Comparison of ENCODE assay signal across 21 cellular contexts in genomic region chr1:29757866-29758763, GRCh38.
DNase-seq lines count a peak whose midpoint lies in the region; ATAC-seq and TF ChIP-seq lines count a peak whose summit lies in the region.
"Had no signal": no experiment of that assay in that cellular context is flagged by ENCODE, and none has a peak within 500 bp of the region (broad histone marks: within the 10 kb centered on the region; RNA-seq: fewer than 3 reads in every experiment).

No MANE protein-coding gene starts in this region.

- peak; percentile 47 for DNase-seq in activated CD4-positive, alpha-beta T cell treated with anti-CD3 and anti-CD28 coated beads, Interleukin-2, amount 10 ng/mL, durations not matched to agents 24 days and 14 days
- DNase-seq in activated CD4-positive, alpha-beta T cell treated with anti-CD3 and anti-CD28 coated beads, Interleukin-2, amount 50 U/mL, for 1 hour = no peak
- DNase-seq in coronary artery (ENCODE audit: low spot score) (peak; percentile 41), mucosa of gallbladder (ENCODE audit: low spot score) (peak; percentile 8), type B pancreatic cell (ENCODE audit: extremely low spot score, unreplicated experiment) (peak; percentile 57), heart right ventricle (no peak), mesothelial cell of epicardium (ENCODE audit: low spot score in 2 of 2, unreplicated experiment in 2 of 2) (no peak)
- DNase-seq in activated T-cell treated with anti-CD3 and anti-CD28 coated beads, Interleukin-2, amount 50 U/mL, for 24 hours = no peak
- DNase-seq: 8988T; BE2C; CD4-positive, CD25-positive, alpha-beta regulatory T cell; COR-L47; DMS 273 treated with DMSO at 0.1 percent for 48 hours; DND-41; HFFc6; Karpas-422; NCI-H1436; NCI-H2029; NCI-H345; NCI-H524 treated with DMSO at 0.1 percent for 48 hours; NK-92 treated with Interleukin-12 subunit alpha and Interleukin-12 subunit beta, amount 100 ng/mL, for 24 hours had no signal

- H3K4me1 Mint-ChIP-seq in activated CD4-positive, alpha-beta T cell treated with anti-CD3 and anti-CD28 coated beads, Interleukin-2, amount 10 ng/mL, durations not matched to agents 24 days and 14 days = no peaks in the 10 kb centered on the region
- H3K4me1 Mint-ChIP-seq in type B pancreatic cell (ENCODE audit: unreplicated experiment) (no peaks in the 10 kb centered on the region), mesothelial cell of epicardium (no peaks in the 10 kb centered on the region)
- no peaks in the 10 kb centered on the region for H3K4me1 Mint-ChIP-seq in activated T-cell treated with anti-CD3 and anti-CD28 coated beads, Interleukin-2, amount 50 U/mL, for 24 hours (ENCODE audit: low read depth)
- H3K4me1 Mint-ChIP-seq: CD4-positive, CD25-positive, alpha-beta regulatory T cell had no signal

- intact Hi-C loops in activated CD4-positive, alpha-beta T cell treated with anti-CD3 and anti-CD28 coated beads, Interleukin-2, amount 10 ng/mL, durations not matched to agents 24 days and 14 days (cut with micrococcal nuclease) = no loop called here
- intact Hi-C loops in heart right ventricle (cut with DNase I) = no loop called here

- peaks cover 0 to 65% (median 15%) of the 10 kb centered on the region in 7 donors for H3K27me3 ChIP-seq in heart right ventricle
- H3K27me3 ChIP-seq: BE2C had no signal

- H3K27ac ChIP-seq in coronary artery (no peak overlapping the region), heart right ventricle (no peak overlapping the region)

- no peak overlapping the region for H3K27ac Mint-ChIP-seq in activated CD4-positive, alpha-beta T cell treated with anti-CD3 and anti-CD28 coated beads, Interleukin-2, amount 10 ng/mL, durations not matched to agents 24 days and 14 days
- no peak overlapping the region for H3K27ac Mint-ChIP-seq in type B pancreatic cell
- H3K27ac Mint-ChIP-seq in activated T-cell treated with anti-CD3 and anti-CD28 coated beads, Interleukin-2, amount 50 U/mL, for 24 hours = no peak overlapping the region
- no peak overlapping the region for H3K27ac Mint-ChIP-seq in mesothelial cell of epicardium
- H3K27ac Mint-ChIP-seq: CD4-positive, CD25-positive, alpha-beta regulatory T cell; HFFc6 had no signal

- H3K27me3 Mint-ChIP-seq in activated CD4-positive, alpha-beta T cell treated with anti-CD3 and anti-CD28 coated beads, Interleukin-2, amount 10 ng/mL, durations not matched to agents 24 days and 14 days = peaks cover 4% of the 10 kb centered on the region
- H3K27me3 Mint-ChIP-seq in type B pancreatic cell = peaks cover 15% of the 10 kb centered on the region
- peaks cover 23% of the 10 kb centered on the region for H3K27me3 Mint-ChIP-seq in activated T-cell treated with anti-CD3 and anti-CD28 coated beads, Interleukin-2, amount 50 U/mL, for 24 hours
- H3K27me3 Mint-ChIP-seq in mesothelial cell of epicardium (ENCODE audit: low read depth) = peaks cover 51% of the 10 kb centered on the region
- H3K27me3 Mint-ChIP-seq: CD4-positive, CD25-positive, alpha-beta regulatory T cell had no signal

- H3K4me3 ChIP-seq in coronary artery (no peak overlapping the region), heart right ventricle (no peak overlapping the region)

- H3K4me1 ChIP-seq in heart right ventricle = no peaks in the 10 kb centered on the region
- H3K4me1 ChIP-seq: BE2C had no signal

- no peaks in the 10 kb centered on the region for H3K36me3 Mint-ChIP-seq in activated CD4-positive, alpha-beta T cell treated with anti-CD3 and anti-CD28 coated beads, Interleukin-2, amount 10 ng/mL, durations not matched to agents 24 days and 14 days (ENCODE audit: low read depth)
- H3K36me3 Mint-ChIP-seq in type B pancreatic cell (no peaks in the 10 kb centered on the region), mesothelial cell of epicardium (no peaks in the 10 kb centered on the region)
- no peaks in the 10 kb centered on the region for H3K36me3 Mint-ChIP-seq in activated T-cell treated with anti-CD3 and anti-CD28 coated beads, Interleukin-2, amount 50 U/mL, for 24 hours (ENCODE audit: low read depth)
- H3K36me3 Mint-ChIP-seq: CD4-positive, CD25-positive, alpha-beta regulatory T cell had no signal

- no peak for TF ChIP-seq CTCF in coronary artery (IDR thresholded peaks at IDR 0.05)
- no peak for TF ChIP-seq CTCF in type B pancreatic cell (conservative IDR thresholded peaks at IDR 0.05)
- no peak for TF ChIP-seq CTCF in heart right ventricle (IDR thresholded peaks at IDR 0.05)
- TF ChIP-seq CTCF in mesothelial cell of epicardium (IDR thresholded peaks at IDR 0.05; ENCODE audit: unreplicated experiment) = no peak

- no peaks in the 10 kb centered on the region for H3K36me3 ChIP-seq in heart right ventricle
- H3K36me3 ChIP-seq: BE2C had no signal

- H3K9me3 ChIP-seq in heart right ventricle = peaks cover 0 to 2% (median 0%) of the 10 kb centered on the region in 11 donors
- H3K9me3 ChIP-seq: BE2C had no signal

- ATAC-seq in heart right ventricle = no peak

- H3K4me3 Mint-ChIP-seq in activated CD4-positive, alpha-beta T cell treated with anti-CD3 and anti-CD28 coated beads, Interleukin-2, amount 10 ng/mL, durations not matched to agents 24 days and 14 days = no peak overlapping the region
- H3K4me3 Mint-ChIP-seq in type B pancreatic cell (no peak overlapping the region), mesothelial cell of epicardium (no peak overlapping the region)
- H3K4me3 Mint-ChIP-seq in activated T-cell treated with anti-CD3 and anti-CD28 coated beads, Interleukin-2, amount 50 U/mL, for 24 hours = no peak overlapping the region
- H3K4me3 Mint-ChIP-seq: CD4-positive, CD25-positive, alpha-beta regulatory T cell; HFFc6 had no signal

- H3K9me3 Mint-ChIP-seq in activated CD4-positive, alpha-beta T cell treated with anti-CD3 and anti-CD28 coated beads, Interleukin-2, amount 10 ng/mL, durations not matched to agents 24 days and 14 days = no peaks in the 10 kb centered on the region
- H3K9me3 Mint-ChIP-seq in type B pancreatic cell = no peaks in the 10 kb centered on the region
- H3K9me3 Mint-ChIP-seq in activated T-cell treated with anti-CD3 and anti-CD28 coated beads, Interleukin-2, amount 50 U/mL, for 24 hours = no peaks in the 10 kb centered on the region
- H3K9me3 Mint-ChIP-seq in mesothelial cell of epicardium = no peaks in the 10 kb centered on the region
- H3K9me3 Mint-ChIP-seq: HFFc6 had no signal

- WGBS in heart right ventricle, 2 donors = 51 to 57% methylated on average over 8 of the region's 8 CpGs

Comparison
In these comparisons a context has a peak if more than half of its experiments do, and no peak if none do; other contexts are left out.
1. DNase-seq: peak in activated CD4-positive, alpha-beta T cell treated with anti-CD3 and anti-CD28 coated beads, Interleukin-2, amount 10 ng/mL, durations not matched to agents 24 days and 14 days (single experiment), coronary artery (single experiment), mucosa of gallbladder (single experiment) and type B pancreatic cell (single experiment); none in activated CD4-positive, alpha-beta T cell treated with anti-CD3 and anti-CD28 coated beads, Interleukin-2, amount 50 U/mL, for 1 hour (single experiment), activated T-cell treated with anti-CD3 and anti-CD28 coated beads, Interleukin-2, amount 50 U/mL, for 24 hours (single experiment), heart right ventricle (0 of 2) and mesothelial cell of epicardium (0 of 2).